1 cellular context compared by ENCODE assay signal in genomic region chr22:31625257-31625640, GRCh38.
TF ChIP-seq lines count a peak whose summit lies in the region.

No MANE protein-coding gene starts in this region.

TF ChIP-seq in H1, 55 proteins besides CTCF, POLR2A, EP300 and RAD21:
- no peak for TF ChIP-seq KDM1A (IDR thresholded peaks at IDR 0.05; ENCODE audit: borderline replicate concordance, low read length)
- TF ChIP-seq CHD7 (IDR thresholded peaks at IDR 0.05; ENCODE audit: insufficient replicate concordance, low read length): no peak
- no peak for TF ChIP-seq SUZ12 (IDR thresholded peaks at IDR 0.05; ENCODE audit: low read length)
- no peak for TF ChIP-seq HDAC2 (IDR thresholded peaks at IDR 0.05; ENCODE audit: borderline replicate concordance in 1 of 2, low read depth in 2 of 2, low read length in 2 of 2)
- no peak for TF ChIP-seq BRCA1 (IDR thresholded peaks at IDR 0.05; ENCODE audit: low read depth, low read length)
- TF ChIP-seq E2F6 (IDR thresholded peaks at IDR 0.05): no peak
- TF ChIP-seq SP1 (IDR thresholded peaks at IDR 0.05; ENCODE audit: low read depth, low read length): no peak
- TF ChIP-seq HDAC6 (IDR thresholded peaks at IDR 0.05; ENCODE audit: low read depth, low read length): no peak
